27 cellular contexts compared by ENCODE assay signal in genomic region chr11:125078516-125079140, GRCh38.
"Had no signal": no experiment of that assay in that cellular context is flagged by ENCODE, and none has a peak within 500 bp of the region (broad histone marks: within the 10 kb centered on the region; RNA-seq: fewer than 3 reads in every experiment).

No MANE protein-coding gene starts in this region.

- H3K4me3 ChIP-seq: esophagus squamous epithelium, left ventricle myocardium inferior, psoas muscle, thoracic aorta, uterus had no signal

- H3K9ac ChIP-seq: parathyroid adenoma had no signal

- H3K4me1 Mint-ChIP-seq: activated naive CD4-positive, alpha-beta T cell treated with anti-CD3 and anti-CD28 coated beads, Interleukin-2, amount 50 U/mL, for 24 hours; WTC11 had no signal

- FAIRE-seq: colon, endometrium had no signal

- H3K27ac ChIP-seq: epithelial cell of prostate, esophagus squamous epithelium, left ventricle myocardium inferior, parathyroid adenoma, psoas muscle, thoracic aorta, uterus had no signal

- DNase-seq: activated CD8-positive, alpha-beta memory T cell treated with anti-CD3 and anti-CD28 coated beads, Interleukin-2, amount 10 ng/mL, durations not matched to agents 7 days and 5 days; activated CD8-positive, alpha-beta T cell treated with anti-CD3 and anti-CD28 coated beads, Interleukin-2, amount 10 ng/mL, durations not matched to agents 7 days and 5 days; activated naive CD8-positive, alpha-beta T cell treated with anti-CD3 and anti-CD28 coated beads, Interleukin-2, amount 50 U/mL, for 24 hours; activated T-cell treated with anti-CD3 and anti-CD28 coated beads, Interleukin-2, amount 50 U/mL, for 48 hours; amygdala; effector CD8-positive, alpha-beta T cell; esophagus squamous epithelium; foreskin melanocyte; islet precursor cell; left ventricle myocardium inferior; psoas muscle; right cardiac atrium; stimulated activated CD4-positive, alpha-beta T cell treated with anti-CD3 and anti-CD28 coated beads, Interleukin-15, amount 100 ng/mL, for 24 hours; stimulated activated CD4-positive, alpha-beta T cell treated with anti-CD3 and anti-CD28 coated beads, Interleukin-2, amount 100 ng/mL, for 24 hours; stimulated activated naive CD4-positive, alpha-beta T cell; T-helper 2 cell; uterus had no signal

- H3K36me3 ChIP-seq: esophagus squamous epithelium, left ventricle myocardium inferior, thoracic aorta, uterus had no signal

- H3K27me3 ChIP-seq: esophagus squamous epithelium, uterus had no signal

- H3K9me3 Mint-ChIP-seq: activated naive CD4-positive, alpha-beta T cell treated with anti-CD3 and anti-CD28 coated beads, Interleukin-2, amount 50 U/mL, for 24 hours; activated naive CD8-positive, alpha-beta T cell treated with anti-CD3 and anti-CD28 coated beads, Interleukin-2, amount 50 U/mL, for 24 hours; activated T-helper 2 cell treated with anti-CD3 and anti-CD28 coated beads, Interferon-gamma antibody, Interleukin-2, Interleukin-4, amounts not matched to agents 10 μg/mL and 5 μg/mL and 100 μg/mL, durations not matched to agents 14 hours and 24 hours and 36 hours; naive thymus-derived CD4-positive, alpha-beta T cell; type B pancreatic cell; WTC11 had no signal

- H3K9me3 ChIP-seq: esophagus squamous epithelium, left ventricle myocardium inferior, psoas muscle, thoracic aorta, uterus had no signal

- H3K4me3 Mint-ChIP-seq: activated CD8-positive, alpha-beta memory T cell treated with anti-CD3 and anti-CD28 coated beads, Interleukin-2, amount 10 ng/mL, durations not matched to agents 7 days and 5 days; activated CD8-positive, alpha-beta T cell treated with anti-CD3 and anti-CD28 coated beads, Interleukin-2, amount 10 ng/mL, durations not matched to agents 7 days and 5 days; activated naive CD4-positive, alpha-beta T cell treated with anti-CD3 and anti-CD28 coated beads, Interleukin-2, amount 50 U/mL, for 24 hours; activated naive CD8-positive, alpha-beta T cell treated with anti-CD3 and anti-CD28 coated beads, Interleukin-2, amount 50 U/mL, for 24 hours; naive thymus-derived CD4-positive, alpha-beta T cell; type B pancreatic cell; WTC11 had no signal

- ATAC-seq: activated CD8-positive, alpha-beta memory T cell treated with anti-CD3 and anti-CD28 coated beads, Interleukin-2, amount 10 ng/mL, durations not matched to agents 7 days and 5 days; activated CD8-positive, alpha-beta T cell treated with anti-CD3 and anti-CD28 coated beads, Interleukin-2, amount 10 ng/mL, durations not matched to agents 7 days and 5 days; activated naive CD8-positive, alpha-beta T cell treated with anti-CD3 and anti-CD28 coated beads, Interleukin-2, amount 50 U/mL, for 24 hours; naive thymus-derived CD4-positive, alpha-beta T cell; psoas muscle; right cardiac atrium; WTC11 had no signal

- H3K36me3 Mint-ChIP-seq: activated CD8-positive, alpha-beta memory T cell treated with anti-CD3 and anti-CD28 coated beads, Interleukin-2, amount 10 ng/mL, durations not matched to agents 7 days and 5 days; activated naive CD4-positive, alpha-beta T cell treated with anti-CD3 and anti-CD28 coated beads, Interleukin-2, amount 50 U/mL, for 24 hours; naive thymus-derived CD4-positive, alpha-beta T cell; type B pancreatic cell; WTC11 had no signal

- H3K79me2 ChIP-seq: parathyroid adenoma had no signal

- H3K27ac Mint-ChIP-seq: activated CD8-positive, alpha-beta memory T cell treated with anti-CD3 and anti-CD28 coated beads, Interleukin-2, amount 10 ng/mL, durations not matched to agents 7 days and 5 days; activated CD8-positive, alpha-beta T cell treated with anti-CD3 and anti-CD28 coated beads, Interleukin-2, amount 10 ng/mL, durations not matched to agents 7 days and 5 days; activated naive CD4-positive, alpha-beta T cell treated with anti-CD3 and anti-CD28 coated beads, Interleukin-2, amount 50 U/mL, for 24 hours; activated naive CD8-positive, alpha-beta T cell treated with anti-CD3 and anti-CD28 coated beads, Interleukin-2, amount 50 U/mL, for 24 hours; activated T-helper 2 cell treated with anti-CD3 and anti-CD28 coated beads, Interferon-gamma antibody, Interleukin-2, Interleukin-4, amounts not matched to agents 10 μg/mL and 5 μg/mL and 100 μg/mL, durations not matched to agents 14 hours and 24 hours and 36 hours; type B pancreatic cell; WTC11 had no signal

- H2AFZ ChIP-seq: parathyroid adenoma had no signal

- H3K4me1 ChIP-seq: left ventricle myocardium inferior, parathyroid adenoma, psoas muscle, uterus had no signal

- H3K27me3 Mint-ChIP-seq: activated CD8-positive, alpha-beta memory T cell treated with anti-CD3 and anti-CD28 coated beads, Interleukin-2, amount 10 ng/mL, durations not matched to agents 7 days and 5 days; activated naive CD4-positive, alpha-beta T cell treated with anti-CD3 and anti-CD28 coated beads, Interleukin-2, amount 50 U/mL, for 24 hours had no signal
